Comparison of ENCODE assay signal across 8 cellular contexts in genomic region chr3:58237940-58238681, GRCh38. TPM values are rescaled to one million over a fixed set of nuclear protein-coding genes. Genes with fewer than 3 reads are reported as not detected.
A peak's percentile ranks its signal among the peaks of the same experiment; 100 is the strongest.
DNase-seq lines count a peak whose midpoint lies in the region; ATAC-seq and TF ChIP-seq lines count a peak whose summit lies in the region.

No MANE protein-coding gene starts in this region.

- H3K4me3 Mint-ChIP-seq in activated T-cell treated with anti-CD3 and anti-CD28 coated beads, Interleukin-2, amount 50 U/mL, for 72 hours, result peak overlapping the region; percentile 92 to 94
- peak overlapping the region; percentile 88 for H3K4me3 Mint-ChIP-seq in nephron progenitor cell

- H3K9me3 Mint-ChIP-seq in activated T-cell treated with anti-CD3 and anti-CD28 coated beads, Interleukin-2, amount 50 U/mL, for 72 hours, result no peaks in the 10 kb centered on the region
- no peaks in the 10 kb centered on the region for H3K9me3 Mint-ChIP-seq in nephron progenitor cell

- peak overlapping the region; percentile 99 for H3K4me2 ChIP-seq in PC-3 (ENCODE audit: low read length)

- TF ChIP-seq CTCF in PC-3 (conservative IDR thresholded peaks at IDR 0.05; ENCODE audit: low read depth, low read length) (no peak), fibroblast of pulmonary artery (IDR thresholded peaks at IDR 0.05; ENCODE audit: low read length, missing control alignments) (no peak), nephron progenitor cell (IDR thresholded peaks at IDR 0.05) (no peak)

- peak overlapping the region; percentile 80 for H3K9ac ChIP-seq in PC-3 (ENCODE audit: low read length)

- BruUV-seq in PC-3 (replicated peaks; lab: Mats Ljungman, UMichigan), result TSS peak; percentile 48

- intact Hi-C loops in PC-3 (cut with micrococcal nuclease), result loop anchor here (1.0 to 5.0 kb wide), 3 partner anchors 16 to 63 kb away; no protein-coding TSS in a partner anchor

- peak overlapping the region; percentile 40 for H3K27ac ChIP-seq in PC-3 (ENCODE audit: low read length)

- H3K36me3 Mint-ChIP-seq in activated T-cell treated with anti-CD3 and anti-CD28 coated beads, Interleukin-2, amount 50 U/mL, for 72 hours (ENCODE audit: insufficient read depth in 2 of 2), result no peaks in the 10 kb centered on the region
- no peaks in the 10 kb centered on the region for H3K36me3 Mint-ChIP-seq in nephron progenitor cell (ENCODE audit: low read depth)

- H3K4me3 ChIP-seq in PC-3 (ENCODE audit: low read length) (peak overlapping the region; percentile 99), fibroblast of pulmonary artery (replicated peaks; ENCODE audit: low read depth, low read length) (peak overlapping the region; percentile 86)

- POLR2A ChIA-PET in PC-3 (lab: Charles Lee; ENCODE audit: unreplicated experiment), result no interaction called here

- H3K27ac Mint-ChIP-seq in activated T-cell treated with anti-CD3 and anti-CD28 coated beads, Interleukin-2, amount 50 U/mL, for 72 hours, result no peak overlapping the region
- no peak overlapping the region for H3K27ac Mint-ChIP-seq in nephron progenitor cell

- peak; percentile 43 for DNase-seq in PC-3
- peak; percentile 38 to 55 for DNase-seq in activated T-cell treated with anti-CD3 and anti-CD28 coated beads, Interleukin-2, amount 50 U/mL, for 72 hours
- peak; percentile 23 for DNase-seq in fibroblast of pulmonary artery (ENCODE audit: low read depth)
- DNase-seq in nephron progenitor cell, result peak; percentile 55
- peak; percentile 67 for DNase-seq in superior temporal gyrus (ENCODE audit: extremely low spot score)

- peak; percentile 5 for ATAC-seq in GM18505 (IDR thresholded peaks at IDR 0.05; ENCODE audit: unreplicated experiment)
- peak; percentile 26 for ATAC-seq in HG02610 (IDR thresholded peaks at IDR 0.05; ENCODE audit: unreplicated experiment)
- peak; percentile 47 for ATAC-seq in PC-3
- ATAC-seq in activated T-cell treated with anti-CD3 and anti-CD28 coated beads, Interleukin-2, amount 50 U/mL, for 72 hours (replicated peaks in 1 of 2), result peak; percentile 56 to 57
- ATAC-seq in GM18873 (IDR thresholded peaks at IDR 0.05; ENCODE audit: low FRiP score, unreplicated experiment), result no peak

- no peaks in the 10 kb centered on the region for H3K27me3 ChIP-seq in PC-3 (ENCODE audit: low read length)

- peaks cover 26% of the 10 kb centered on the region for H3K4me1 Mint-ChIP-seq in activated T-cell treated with anti-CD3 and anti-CD28 coated beads, Interleukin-2, amount 50 U/mL, for 72 hours (ENCODE audit: low read depth)
- H3K4me1 Mint-ChIP-seq in nephron progenitor cell, result peaks cover 27% of the 10 kb centered on the region

- H3K79me2 ChIP-seq in PC-3 (ENCODE audit: low read length), result peaks cover 18% of the 10 kb centered on the region

- H4K20me1 ChIP-seq in PC-3 (ENCODE audit: low read length), result no peaks in the 10 kb centered on the region

- H3K27me3 Mint-ChIP-seq in activated T-cell treated with anti-CD3 and anti-CD28 coated beads, Interleukin-2, amount 50 U/mL, for 72 hours (ENCODE audit: low read depth), result peaks cover 13% of the 10 kb centered on the region
- peaks cover 43% of the 10 kb centered on the region for H3K27me3 Mint-ChIP-seq in nephron progenitor cell (ENCODE audit: low read depth, poor library complexity)

- H3K36me3 ChIP-seq in PC-3 (ENCODE audit: low read depth, low read length), result no peaks in the 10 kb centered on the region

- no peaks in the 10 kb centered on the region for H3K9me2 ChIP-seq in PC-3 (replicated peaks; ENCODE audit: low read length)

- peaks cover 32% of the 10 kb centered on the region for H3K4me1 ChIP-seq in PC-3 (ENCODE audit: insufficient read depth, low read length)

- H3F3A ChIP-seq in PC-3 (ENCODE audit: low read length, unreplicated experiment), result no peaks in the 10 kb centered on the region

- CTCF ChIA-PET in PC-3 (lab: Charles Lee), result interaction anchor here (0.6 to 2.0 kb wide), 4 partner anchors 19 to 68 kb away, joined by 3 to 11 read pairs (median 7); partner anchors contain the start of genes HTD2 and RPP14

- TF ChIP-seq POLR2A in GM18505 (IDR thresholded peaks at IDR 0.05; ENCODE audit: borderline replicate concordance, extremely low read depth, insufficient read depth, insufficient read length), result peak; percentile 23

- no peaks in the 10 kb centered on the region for H3K9me3 ChIP-seq in PC-3 (ENCODE audit: low read length)

- H2AFZ ChIP-seq in PC-3 (ENCODE audit: low read length), result peak overlapping the region; percentile 96

RNA-seq across cellular contexts. Expression of gene ABHD6, which starts 0.5 kb away (rescaled TPM):
- total RNA-seq in PC-3 (2014; rRNA removed), result 11.6 and 13.4 TPM in 2 replicates
- 1 to 10 TPM; 4.1 to 7.3 TPM for total RNA-seq in activated T-cell treated with anti-CD3 and anti-CD28 coated beads, Interleukin-2, amount 50 U/mL, for 72 hours

RNA-seq across cellular contexts. Expression of gene DNASE1L3, which starts 27.3 kb away (rescaled TPM):
- 0.36 and 0.63 TPM in 2 replicates for total RNA-seq in PC-3 (2014; rRNA removed)
- not detected for total RNA-seq in activated T-cell treated with anti-CD3 and anti-CD28 coated beads, Interleukin-2, amount 50 U/mL, for 72 hours
